In the genomic region with DNA sequence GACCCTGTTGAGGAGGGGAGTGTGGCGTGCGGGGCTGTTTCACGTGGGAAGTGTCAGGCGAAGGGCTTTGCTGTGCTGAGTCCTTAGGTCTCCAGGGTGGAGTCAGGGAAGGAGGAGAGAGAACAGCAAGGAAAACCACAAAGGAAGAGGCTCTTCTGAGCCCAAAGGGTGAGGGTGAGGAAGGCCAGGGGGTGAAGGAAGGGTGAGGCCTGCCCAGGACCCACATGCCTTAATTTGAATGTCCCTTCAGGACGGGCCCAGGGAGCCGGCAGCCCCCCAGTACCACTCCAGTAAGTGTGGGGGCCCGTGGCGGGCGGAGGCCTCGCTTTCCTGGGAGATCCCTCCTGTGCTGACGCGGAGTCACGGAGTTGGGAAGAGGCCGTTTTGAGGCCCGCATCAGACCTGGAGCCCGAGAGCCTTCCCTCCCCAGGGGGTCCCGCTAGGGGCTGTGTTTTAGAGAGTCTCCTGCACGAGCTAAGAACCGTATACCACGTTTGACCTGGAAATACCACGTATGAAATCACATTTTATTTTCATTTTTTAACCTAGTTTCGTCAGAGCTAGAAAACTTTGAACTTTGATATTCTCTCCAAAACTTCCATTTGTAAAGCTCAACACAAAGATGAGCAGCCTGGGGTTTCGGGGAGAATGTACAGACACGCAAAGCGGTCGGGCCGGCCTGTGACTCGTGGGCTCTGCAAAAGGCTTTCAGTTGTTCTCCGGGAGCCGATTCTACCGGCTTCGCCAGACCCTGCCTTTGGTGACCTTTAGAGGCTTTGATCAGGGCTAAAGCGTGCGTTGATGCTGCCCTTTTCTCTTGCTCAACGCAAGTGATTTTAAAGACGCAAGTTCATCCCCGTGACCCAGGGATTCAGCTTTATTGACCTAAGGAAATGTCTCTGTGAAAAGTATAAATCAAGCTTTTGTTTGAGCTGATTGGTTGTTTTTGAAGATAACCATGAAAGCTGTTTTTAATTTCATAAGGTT, we compare ENCODE assay signal across 9 cellular contexts. TPM values are rescaled to one million over a fixed set of nuclear protein-coding genes. Genes with fewer than 3 reads are reported as not detected.
DNase-seq lines count a peak whose midpoint lies in the region; ATAC-seq and TF ChIP-seq lines count a peak whose summit lies in the region.
"Had no signal": no experiment of that assay in that cellular context is flagged by ENCODE, and none has a peak within 500 bp of the region (broad histone marks: within the 10 kb centered on the region; RNA-seq: fewer than 3 reads in every experiment).

No MANE protein-coding gene starts in this region.

- no peaks in the 10 kb centered on the region for H3K36me3 Mint-ChIP-seq in natural killer cell

- H3K27me3 Mint-ChIP-seq in natural killer cell (ENCODE audit: low read depth in 2 of 2), result no peaks in the 10 kb centered on the region

- ATAC-seq in natural killer cell (no peak), GM19463 (IDR thresholded peaks at IDR 0.05; ENCODE audit: unreplicated experiment) (no peak), GM19455 (IDR thresholded peaks at IDR 0.05; ENCODE audit: unreplicated experiment) (no peak)

- intact Hi-C loops in natural killer cell (cut with micrococcal nuclease), result no loop called here
- intact Hi-C loops in transverse colon (cut with DNase I; ENCODE audit: low total_unique reads), result no loop called here

- TF ChIP-seq CTCF in natural killer cell (IDR thresholded peaks at IDR 0.05) (no peak), transverse colon (IDR thresholded peaks at IDR 0.05) (no peak)

- H3K36me3 ChIP-seq in esophagus (ENCODE audit: control insufficient read depth in 2 of 2, insufficient read depth in 2 of 2, low read length in 1 of 2) (peaks cover 0 to 3% of the 10 kb centered on the region in 2 donors), transverse colon (no peaks in the 10 kb centered on the region)

- no peak for TF ChIP-seq EP300 in transverse colon (IDR thresholded peaks at IDR 0.05; ENCODE audit: low read depth)

- H3K4me1 ChIP-seq in esophagus (ENCODE audit: control insufficient read depth in 2 of 2, insufficient read depth in 2 of 2, low read length in 1 of 2) (no peaks in the 10 kb centered on the region), transverse colon (peaks cover 0 to 7% (median 1%) of the 10 kb centered on the region in 4 donors)

- no peak overlapping the region for H3K4me3 ChIP-seq in esophagus (ENCODE audit: low read depth in 1 of 2, low read length in 2 of 2)
- H3K4me3 ChIP-seq in transverse colon, result no peak overlapping the region

- peaks cover 17 to 19% of the 10 kb centered on the region in 2 donors for H3K4me1 Mint-ChIP-seq in natural killer cell

- H3K27ac Mint-ChIP-seq in natural killer cell, result peak overlapping the region in 1 of 2 donors; percentile 75

- H3K9me3 Mint-ChIP-seq in natural killer cell, result no peaks in the 10 kb centered on the region

- no peaks in the 10 kb centered on the region for H3K9me3 ChIP-seq in esophagus (ENCODE audit: control insufficient read depth in 2 of 2, insufficient read depth in 1 of 2, low read depth in 1 of 2, low read length in 1 of 2)
- H3K9me3 ChIP-seq in transverse colon, result no peaks in the 10 kb centered on the region

- peak overlapping the region; percentile 69 for H3K4me3 Mint-ChIP-seq in natural killer cell

- no peak for TF ChIP-seq POLR2A in transverse colon (IDR thresholded peaks at IDR 0.05)

- peak; percentile 36 for DNase-seq in UCSD-AML1 (lab: John Stamatoyannopoulos, UW; ENCODE audit: unreplicated experiment)
- no peak for DNase-seq in natural killer cell
- DNase-seq in transverse colon, result no peak
- no peak for DNase-seq in stimulated activated CD4-positive, alpha-beta T cell treated with anti-CD3 and anti-CD28 coated beads, Interleukin-15, amount 100 ng/mL, for 24 hours
- DNase-seq: kidney glomerular epithelial cell, NCI-H2227 treated with DMSO at 0.1 percent for 48 hours had no signal

- WGBS in esophagus, 2 donors, result 83 to 87% methylated on average over 37 of the region's 37 CpGs
- 73 to 85% methylated on average over 6 to 37 of the region's 37 CpGs for WGBS in transverse colon (ENCODE audit: low coverage in 1 of 2), 2 donors

- in situ Hi-C loops in transverse colon (cut with MboI; ENCODE audit: low pct_ligation_motif_present in 1 of 4, low pct_unique_long_range_greater_than_20kb in 1 of 4, low sequenced_read_pairs in 3 of 4), result no loop called here

- H3K27ac ChIP-seq in esophagus (ENCODE audit: low read depth in 2 of 2, low read length in 1 of 2) (peak overlapping the region; percentile 38 to 55), transverse colon (peak overlapping the region; percentile 45 to 59 (median 52))

- no peaks in the 10 kb centered on the region for H3K27me3 ChIP-seq in esophagus (ENCODE audit: control insufficient read depth in 1 of 2, insufficient read depth in 2 of 2, low read length in 2 of 2)
- no peaks in the 10 kb centered on the region for H3K27me3 ChIP-seq in transverse colon

RNA-seq across cellular contexts. Expression of a gene that starts 23.6 kb away (rescaled TPM):
- 1 to 10 TPM; 3.5 to 3.8 TPM for polyA plus RNA-seq in esophagus
- total RNA-seq in natural killer cell (10 to 100 TPM; 38.3 to 47.1 (median 42.4) TPM), transverse colon (10 to 100 TPM; 11.2 to 43.6 (median 23.0) TPM)

RNA-seq across cellular contexts. Expression of a gene that starts 49.4 kb away (rescaled TPM):
- polyA plus RNA-seq in esophagus, result 1 to 10 TPM; 2.4 to 3.4 TPM
- total RNA-seq in natural killer cell (10 to 100 TPM in 2 of 3 donors, 1 to 10 TPM in 1; 9.6 to 13.5 (median 11.3) TPM), transverse colon (100 to 1,000 TPM in 1 of 4 donors, 10 to 100 TPM in 3; 27.2 to 187 (median 55.5) TPM)

RNA-seq across cellular contexts. Expression of a gene that starts 52.9 kb away (rescaled TPM):
- polyA plus RNA-seq in esophagus, result 10 to 100 TPM; 15.6 to 19.5 TPM
- total RNA-seq in natural killer cell (10 to 100 TPM; 24.9 to 26.7 (median 25.6) TPM), transverse colon (100 to 1,000 TPM in 1 of 4 donors, 10 to 100 TPM in 3; 31.7 to 120 (median 40.4) TPM)
